In genomic region chr4:57078685-57079521, GRCh38 we compare ENCODE assay signal across 1 cellular context.
TF ChIP-seq lines count a peak whose summit lies in the region.

No MANE protein-coding gene starts in this region.

TF ChIP-seq in HEK293, 187 proteins besides CTCF, POLR2A, EP300 and RAD21 (continued from another document):
- TF ChIP-seq ZNF513 (tag by site-specific recombination; IDR thresholded peaks at IDR 0.05): no peak
- TF ChIP-seq TRIM28 (IDR thresholded peaks at IDR 0.05; ENCODE audit: borderline replicate concordance, low read length): peak; percentile 91
- TF ChIP-seq ZNF423 (tag by site-specific recombination; IDR thresholded peaks at IDR 0.05): peak; percentile 79
- no peak for TF ChIP-seq KLF8 (tag by site-specific recombination; IDR thresholded peaks at IDR 0.05)
- peak; percentile 77 for TF ChIP-seq ZNF18 (tag by site-specific recombination; IDR thresholded peaks at IDR 0.05)
- peak; percentile 25; the same call in 1 of the 2 replicates for TF ChIP-seq MEIS1 (CRISPR knock-in tag; IDR thresholded peaks at IDR 0.05; ENCODE audit: borderline replicate concordance)
- peak; percentile 93 for TF ChIP-seq PRDM6 (tag by site-specific recombination; IDR thresholded peaks at IDR 0.05)
- peak; percentile 23; the same call in 1 of the 2 replicates for TF ChIP-seq ZSCAN30 (tag by site-specific recombination; IDR thresholded peaks at IDR 0.05)
- no peak for TF ChIP-seq ZNF791 (tag by site-specific recombination; IDR thresholded peaks at IDR 0.05)
- no peak; the same call in 1 of the 2 replicates for TF ChIP-seq GLI2 (tag by site-specific recombination; IDR thresholded peaks at IDR 0.05; ENCODE audit: borderline replicate concordance, low read depth)
- TF ChIP-seq GLIS1 (tag by site-specific recombination; IDR thresholded peaks at IDR 0.05): peak; percentile 97
- TF ChIP-seq ZNF558 (tag by site-specific recombination; IDR thresholded peaks at IDR 0.05): peak; percentile 75; the same call in 1 of the 2 replicates
- TF ChIP-seq ZNF223 (tag by site-specific recombination; IDR thresholded peaks at IDR 0.05): no peak
- TF ChIP-seq ZBTB6 (tag by site-specific recombination; IDR thresholded peaks at IDR 0.05): peak; percentile 91
- TF ChIP-seq PRDM2 (tag by site-specific recombination; IDR thresholded peaks at IDR 0.05; ENCODE audit: borderline replicate concordance): no peak
- no peak for TF ChIP-seq ZNF426 (tag by site-specific recombination; IDR thresholded peaks at IDR 0.05)
- no peak for TF ChIP-seq ZNF488 (tag by site-specific recombination; IDR thresholded peaks at IDR 0.05)
- TF ChIP-seq ZNF24 (tag by site-specific recombination; IDR thresholded peaks at IDR 0.05): peak; percentile 89
- peak; percentile 98 for TF ChIP-seq ZBTB17 (tag by site-specific recombination; IDR thresholded peaks at IDR 0.05)
- peak; percentile 72 for TF ChIP-seq ZEB2 (tag by site-specific recombination; IDR thresholded peaks at IDR 0.05)
- peak; percentile 76; the same call in 1 of the 2 replicates for TF ChIP-seq IKZF3 (tag by site-specific recombination; IDR thresholded peaks at IDR 0.05)
- peak; percentile 100 for TF ChIP-seq OSR2 (tag by site-specific recombination; IDR thresholded peaks at IDR 0.05)
- TF ChIP-seq ZNF518A (tag by site-specific recombination; conservative IDR thresholded peaks at IDR 0.05; ENCODE audit: low read depth): peak; percentile 40; the same call in 1 of the 2 replicates
- peak; percentile 74 for TF ChIP-seq ZXDB (tag by site-specific recombination; IDR thresholded peaks at IDR 0.05)
- TF ChIP-seq KLF1 (tag by site-specific recombination; IDR thresholded peaks at IDR 0.05): no peak
- peak; percentile 55; the same call in 1 of the 2 replicates for TF ChIP-seq ZBTB11 (tag by site-specific recombination; conservative IDR thresholded peaks at IDR 0.05; ENCODE audit: low read depth)
